ENCODE assay signal across 11 cellular contexts in the genomic region with DNA sequence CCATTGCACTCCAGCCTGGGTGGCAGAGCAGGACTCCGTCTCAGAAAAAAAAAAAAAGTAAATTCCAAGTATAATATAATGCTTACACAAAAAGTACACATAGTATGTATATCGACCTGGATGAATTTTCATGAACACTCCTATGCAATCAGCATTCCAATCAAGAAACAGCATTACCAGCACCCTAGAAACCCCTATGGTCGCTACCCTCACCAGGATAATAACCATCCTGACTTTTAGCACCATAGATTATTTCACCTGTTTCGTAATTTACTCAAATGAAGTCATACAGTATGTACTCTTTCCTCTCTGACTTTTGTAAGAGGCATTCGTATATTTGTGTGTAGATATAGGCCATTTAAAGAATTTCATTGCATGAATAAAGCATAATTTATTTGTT. TPM values are rescaled to one million over a fixed set of nuclear protein-coding genes. Genes with fewer than 3 reads are reported as not detected.
"Had no signal": no experiment of that assay in that cellular context is flagged by ENCODE, and none has a peak within 500 bp of the region (broad histone marks: within the 10 kb centered on the region; RNA-seq: fewer than 3 reads in every experiment).

No MANE protein-coding gene starts in this region.

- H3K4me3 Mint-ChIP-seq: H9, HFFc6 had no signal

- ATAC-seq: HCT116 had no signal

- H3K9ac ChIP-seq: GM23248 had no signal

- H3K4me1 ChIP-seq: HAP-1 had no signal

- FAIRE-seq: H1, H54 had no signal

- H2AFZ ChIP-seq: GM23248 had no signal

- H3K36me3 ChIP-seq: HAP-1 had no signal

- H3K9me3 ChIP-seq: HAP-1 had no signal

- DNase-seq: GM23248, GOT3, H7, H9, HCEC 1CT, HFFc6 had no signal

- H3K4me3 ChIP-seq: GM23248, HAP-1 had no signal

- H3K27ac ChIP-seq: GM23248 had no signal

- H3K27ac Mint-ChIP-seq: H9, HFFc6 had no signal

- H3K9me3 Mint-ChIP-seq: H9, HFFc6 had no signal

RNA-seq across cellular contexts. Expression of gene PCDH8, which starts 47.6 kb away (rescaled TPM):
- total RNA-seq: GM23248, H4, HFFc6 had no signal
- polyA plus RNA-seq: GM23248 had no signal
